ENCODE assay signal across 34 cellular contexts in the genomic region with DNA sequence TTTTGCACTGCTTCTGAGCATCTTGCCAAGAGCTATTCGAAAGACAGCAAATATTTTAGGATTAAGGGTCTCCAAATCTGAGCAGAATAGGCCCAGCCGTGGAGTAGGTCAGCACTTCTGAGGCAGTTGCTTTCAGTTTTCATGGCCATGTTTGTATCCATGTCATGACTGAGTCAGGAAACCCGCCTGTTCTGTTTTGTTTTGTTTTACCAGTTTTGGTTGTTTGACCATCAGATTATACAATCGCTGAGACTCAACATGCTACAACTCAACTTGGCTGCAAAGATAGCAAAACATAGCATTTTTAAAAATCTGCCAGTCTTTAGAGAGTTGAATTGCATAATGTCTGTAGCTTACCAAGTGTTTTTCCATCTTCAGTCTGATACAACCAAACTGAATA.
"Had no signal": no experiment of that assay in that cellular context is flagged by ENCODE, and none has a peak within 500 bp of the region (broad histone marks: within the 10 kb centered on the region; RNA-seq: fewer than 3 reads in every experiment).

No MANE protein-coding gene starts in this region.

- H3K9me3 Mint-ChIP-seq: activated CD4-positive, alpha-beta T cell treated with anti-CD3 and anti-CD28 coated beads, Interleukin-2, amount 10 ng/mL, durations not matched to agents 7 days and 5 days; activated naive CD4-positive, alpha-beta T cell treated with anti-CD3 and anti-CD28 coated beads, Interleukin-2, amount 50 U/mL, for 24 hours; activated T-helper 2 cell treated with anti-CD3 and anti-CD28 coated beads, Interferon-gamma antibody, Interleukin-2, Interleukin-4, amounts not matched to agents 10 μg/mL and 5 μg/mL and 100 μg/mL, durations not matched to agents 14 hours and 24 hours and 36 hours; T-helper 1 cell treated with Interleukin-12 subunit alpha and Interleukin-12 subunit beta and Interleukin-4 antibody, amounts not matched to agents 30 μg/mL and 1 μg/mL, for 36 hours had no signal

- H3K27ac Mint-ChIP-seq: activated CD4-positive, alpha-beta T cell treated with anti-CD3 and anti-CD28 coated beads for 36 hours; activated CD4-positive, alpha-beta T cell treated with anti-CD3 and anti-CD28 coated beads, Interleukin-2, amount 10 ng/mL, durations not matched to agents 7 days and 5 days; activated CD8-positive, alpha-beta T cell treated with anti-CD3 and anti-CD28 coated beads, Interleukin-2, amount 10 ng/mL, durations not matched to agents 7 days and 5 days; activated naive CD4-positive, alpha-beta T cell treated with anti-CD3 and anti-CD28 coated beads, Interleukin-2, amount 50 U/mL, for 24 hours; activated naive CD8-positive, alpha-beta T cell treated with anti-CD3 and anti-CD28 coated beads, Interleukin-2, amount 10 ng/mL, durations not matched to agents 7 days and 5 days; activated T-cell treated with anti-CD3 and anti-CD28 coated beads, Interleukin-2, amount 50 U/mL, for 24 hours; activated T-helper 2 cell treated with anti-CD3 and anti-CD28 coated beads, Interferon-gamma antibody, Interleukin-2, Interleukin-4, amounts not matched to agents 10 μg/mL and 5 μg/mL and 100 μg/mL, durations not matched to agents 14 hours and 24 hours and 36 hours; T-helper 1 cell treated with Interleukin-12 subunit alpha and Interleukin-12 subunit beta and Interleukin-4 antibody, amounts not matched to agents 30 μg/mL and 1 μg/mL, for 36 hours; T-helper 2 cell treated with Interferon-gamma antibody and Interleukin-4, amounts not matched to agents 5 μg/mL and 100 μg/mL, for 36 hours had no signal

- H3K4me1 Mint-ChIP-seq: activated CD4-positive, alpha-beta T cell treated with anti-CD3 and anti-CD28 coated beads for 36 hours; activated CD4-positive, alpha-beta T cell treated with anti-CD3 and anti-CD28 coated beads, Interleukin-2, amount 10 ng/mL, durations not matched to agents 7 days and 5 days; activated naive CD4-positive, alpha-beta T cell treated with anti-CD3 and anti-CD28 coated beads, Interleukin-2, amount 50 U/mL, for 24 hours; activated naive CD8-positive, alpha-beta T cell treated with anti-CD3 and anti-CD28 coated beads, Interleukin-2, amount 10 ng/mL, durations not matched to agents 7 days and 5 days had no signal

- H3K27ac ChIP-seq: ascending aorta, cardiac muscle cell, Peyer's patch, SJSA1 had no signal

- DNase-seq: activated CD4-positive, alpha-beta T cell treated with anti-CD3 and anti-CD28 coated beads for 36 hours; activated CD4-positive, alpha-beta T cell treated with anti-CD3 and anti-CD28 coated beads, Interleukin-2, amount 10 ng/mL, durations not matched to agents 7 days and 5 days; activated CD4-positive, alpha-beta T cell treated with anti-CD3 and anti-CD28 coated beads, Interleukin-2, amount 50 U/mL, for 48 hours; activated CD8-positive, alpha-beta T cell treated with anti-CD3 and anti-CD28 coated beads, Interleukin-2, amount 10 ng/mL, durations not matched to agents 7 days and 5 days; activated gamma-delta T cell; activated naive CD4-positive, alpha-beta T cell treated with Interleukin-2 at 50 U/mL for 16 hours; activated naive CD8-positive, alpha-beta T cell treated with anti-CD3 and anti-CD28 coated beads, Interleukin-2, amount 10 ng/mL, durations not matched to agents 7 days and 5 days; activated T-cell treated with anti-CD3 and anti-CD28 coated beads, Interleukin-2, amount 50 U/mL, for 24 hours; amygdala; MM.1S; NCI-H1092 treated with DMSO at 0.1 percent for 48 hours; NCI-H1417; NCI-H146; NCI-H187; NCI-H2081; NCI-H2171 treated with DMSO at 0.1 percent for 48 hours; NCI-H2227 treated with DMSO at 0.1 percent for 48 hours; NCI-H446 treated with DMSO at 0.1 percent for 48 hours; NCI-H524; NK-92 treated with Interleukin-12 subunit alpha and Interleukin-12 subunit beta, amount 100 ng/mL, for 24 hours; PC-3; Peyer's patch; RPMI8226; SHP77 treated with DMSO at 0.1 percent for 48 hours; SK-N-SH had no signal

- H3K9ac ChIP-seq: SK-N-SH had no signal

- H3K4me2 ChIP-seq: SK-N-SH had no signal

- H3K4me1 ChIP-seq: ascending aorta, Peyer's patch had no signal

- H3K4me3 Mint-ChIP-seq: activated CD4-positive, alpha-beta T cell treated with anti-CD3 and anti-CD28 coated beads for 36 hours; activated CD4-positive, alpha-beta T cell treated with anti-CD3 and anti-CD28 coated beads, Interleukin-2, amount 10 ng/mL, durations not matched to agents 7 days and 5 days; activated CD8-positive, alpha-beta T cell treated with anti-CD3 and anti-CD28 coated beads, Interleukin-2, amount 10 ng/mL, durations not matched to agents 7 days and 5 days; activated naive CD4-positive, alpha-beta T cell treated with anti-CD3 and anti-CD28 coated beads, Interleukin-2, amount 50 U/mL, for 24 hours; activated naive CD8-positive, alpha-beta T cell treated with anti-CD3 and anti-CD28 coated beads, Interleukin-2, amount 10 ng/mL, durations not matched to agents 7 days and 5 days; activated T-cell treated with anti-CD3 and anti-CD28 coated beads, Interleukin-2, amount 50 U/mL, for 24 hours; T-helper 1 cell treated with Interleukin-12 subunit alpha and Interleukin-12 subunit beta and Interleukin-4 antibody, amounts not matched to agents 30 μg/mL and 1 μg/mL, for 36 hours; T-helper 2 cell treated with Interferon-gamma antibody and Interleukin-4, amounts not matched to agents 5 μg/mL and 100 μg/mL, for 36 hours had no signal

- H3K27me3 Mint-ChIP-seq: activated CD4-positive, alpha-beta T cell treated with anti-CD3 and anti-CD28 coated beads for 36 hours; activated CD4-positive, alpha-beta T cell treated with anti-CD3 and anti-CD28 coated beads, Interleukin-2, amount 10 ng/mL, durations not matched to agents 7 days and 5 days; activated naive CD4-positive, alpha-beta T cell treated with anti-CD3 and anti-CD28 coated beads, Interleukin-2, amount 50 U/mL, for 24 hours; activated naive CD8-positive, alpha-beta T cell treated with anti-CD3 and anti-CD28 coated beads, Interleukin-2, amount 10 ng/mL, durations not matched to agents 7 days and 5 days; activated T-cell treated with anti-CD3 and anti-CD28 coated beads, Interleukin-2, amount 50 U/mL, for 24 hours had no signal

- H3K27me3 ChIP-seq: ascending aorta, cardiac muscle cell, Peyer's patch, SJSA1 had no signal

- FAIRE-seq: TTC549 had no signal

- H3K36me3 ChIP-seq: ascending aorta, cardiac muscle cell, Peyer's patch, SJSA1 had no signal

- H3K9me3 ChIP-seq: ascending aorta, Peyer's patch, SJSA1, SK-N-SH had no signal

- H3K9me2 ChIP-seq: SK-N-SH had no signal

- ATAC-seq: activated CD4-positive, alpha-beta T cell treated with anti-CD3 and anti-CD28 coated beads for 36 hours; activated CD4-positive, CD25-positive, alpha-beta regulatory T cell treated with anti-CD3 and anti-CD28 coated beads, Interleukin-2, amount 50 U/mL, for 24 hours; activated CD8-positive, alpha-beta T cell treated with anti-CD3 and anti-CD28 coated beads, Interleukin-2, amount 10 ng/mL, durations not matched to agents 7 days and 5 days; PC-3 had no signal

- H3K36me3 Mint-ChIP-seq: activated naive CD4-positive, alpha-beta T cell treated with anti-CD3 and anti-CD28 coated beads, Interleukin-2, amount 50 U/mL, for 24 hours; activated naive CD8-positive, alpha-beta T cell treated with anti-CD3 and anti-CD28 coated beads, Interleukin-2, amount 10 ng/mL, durations not matched to agents 7 days and 5 days had no signal

- H3K4me3 ChIP-seq: ascending aorta, cardiac muscle cell, Peyer's patch, SJSA1 had no signal
